ENCODE assay signal across 19 cellular contexts in the genomic region with DNA sequence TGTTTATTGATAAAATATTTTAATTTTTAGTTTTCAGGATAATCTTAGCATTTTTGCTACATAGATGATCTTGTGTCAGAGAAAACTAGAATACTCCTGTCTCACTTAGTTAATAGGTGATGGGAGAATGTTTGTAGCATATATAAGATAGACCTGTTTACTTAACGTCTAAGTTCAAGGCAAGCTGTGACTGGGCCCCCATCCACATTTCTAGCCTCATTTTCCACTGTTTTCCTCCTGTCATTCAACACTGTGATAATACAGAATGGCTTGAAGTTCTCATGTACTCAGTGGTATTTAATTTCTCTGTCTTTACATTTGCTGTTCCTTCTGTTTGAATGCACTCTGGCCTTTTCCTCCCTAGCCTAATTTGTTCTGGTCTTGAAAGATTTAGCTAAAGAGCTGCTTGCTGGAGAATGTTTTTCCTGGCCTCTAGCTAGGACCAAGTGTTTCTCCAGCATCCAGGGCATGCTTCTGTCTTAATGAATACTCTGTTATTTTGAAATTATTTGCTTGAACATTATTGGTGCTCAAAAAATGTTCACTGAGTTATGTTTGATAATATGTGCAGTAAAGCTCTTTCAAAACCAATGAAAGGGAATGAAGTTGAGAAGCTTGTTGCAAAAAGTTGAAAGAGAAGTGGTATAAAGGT. TPM values are rescaled to one million over a fixed set of nuclear protein-coding genes. Genes with fewer than 3 reads are reported as not detected.
DNase-seq lines count a peak whose midpoint lies in the region; ATAC-seq, FAIRE-seq and TF ChIP-seq lines count a peak whose summit lies in the region.
"Had no signal": no experiment of that assay in that cellular context is flagged by ENCODE, and none has a peak within 500 bp of the region (broad histone marks: within the 10 kb centered on the region; RNA-seq: fewer than 3 reads in every experiment).

No MANE protein-coding gene starts in this region.

- TF ChIP-seq CTCF in HepG2 (CRISPR knock-in tag; IDR thresholded peaks at IDR 0.05), result no peak
- TF ChIP-seq CTCF in right lobe of liver (IDR thresholded peaks at IDR 0.05), result no peak
- TF ChIP-seq CTCF in ascending aorta (IDR thresholded peaks at IDR 0.05), result no peak
- TF ChIP-seq CTCF in mesothelial cell of epicardium (IDR thresholded peaks at IDR 0.05; ENCODE audit: unreplicated experiment), result no peak

- H3K9me3 Mint-ChIP-seq in mesothelial cell of epicardium, result peaks cover 12% of the 10 kb centered on the region

- POLR2A ChIA-PET in HepG2 (lab: Yijun Ruan, JAX), result no interaction called here

- peak overlapping the region; percentile 52 for H3K27ac Mint-ChIP-seq in mesothelial cell of epicardium

- H3K27me3 Mint-ChIP-seq in mesothelial cell of epicardium (ENCODE audit: low read depth), result no peaks in the 10 kb centered on the region

- no peak for FAIRE-seq in HepG2 (lab: Jason Lieb, UNC)
- FAIRE-seq: HTR-8/SVneo had no signal

- ATAC-seq in HepG2 (peak; percentile 67), right lobe of liver (no peak)
- ATAC-seq: HCT116 had no signal

- H3K4me1 Mint-ChIP-seq in mesothelial cell of epicardium, result peaks cover 34% of the 10 kb centered on the region

- in situ Hi-C loops in HepG2 (cut with HindIII; ENCODE audit: extremely low pct_ligation_motif_present, low pct_unique_long_range_greater_than_20kb), result no loop called here

- TF ChIP-seq EP300 in HepG2 (IDR thresholded peaks at IDR 0.05; ENCODE audit: low read depth in 2 of 2, low read length in 2 of 2) (no peak), HepG2 (CRISPR knock-in tag; IDR thresholded peaks at IDR 0.05; ENCODE audit: borderline replicate concordance) (no peak)

- no peak for TF ChIP-seq RAD21 in HepG2 (CRISPR knock-in tag; IDR thresholded peaks at IDR 0.05)

- TF ChIP-seq POLR2A in HepG2 (IDR thresholded peaks at IDR 0.05; ENCODE audit: insufficient read depth in 1 of 2, low read depth in 2 of 2, low read length in 2 of 2) (no peak), right lobe of liver (IDR thresholded peaks at IDR 0.05) (no peak)

- H3K4me3 ChIP-seq in HepG2 (replicated peaks in 1 of 3; ENCODE audit: insufficient read depth in 1 of 3, low read depth in 2 of 3, low read length in 3 of 3) (no peak overlapping the region), right lobe of liver (no peak overlapping the region), ascending aorta (no peak overlapping the region), subcutaneous abdominal adipose tissue (ENCODE audit: low read depth in 1 of 5, low read length in 5 of 5) (peak overlapping the region in 1 of 5 donors; percentile 9)

- 0 out of 2 replicates have a peak, but pooled peaks cover 2% of the 10 kb centered on the region for H4K20me1 ChIP-seq in HepG2 (ENCODE audit: insufficient read depth, low read length)

- WGBS in HepG2 (ENCODE audit: low lambda C conversion rate), result 19% methylated on average over 1 of the region's 1 CpG
- 30% methylated on average over 1 of the region's 1 CpG for WGBS in right lobe of liver (ENCODE audit: insufficient coverage, low coverage, low lambda C conversion rate, missing lambda C conversion rate)

- peaks cover 25% of the 10 kb centered on the region for H3K36me3 Mint-ChIP-seq in mesothelial cell of epicardium

- CTCF ChIA-PET in HepG2 (lab: Yijun Ruan, JAX; ENCODE audit: low intra/inter-chr PET ratio, low total read pairs), result no interaction called here

- peaks cover 14% of the 10 kb centered on the region for H3K79me2 ChIP-seq in HepG2 (ENCODE audit: insufficient read depth, low read length)

- BruUV-seq in HepG2 (replicated peaks; lab: Mats Ljungman, UMichigan), result no TSS peak

- H3K36me3 ChIP-seq in HepG2 (replicated peaks in 1 of 2; ENCODE audit: control insufficient read depth in 1 of 2, insufficient read depth in 2 of 2, low read length in 2 of 2) (peaks cover 0 to 12% of the 10 kb centered on the region in 2 experiments; a peak in 1 of 5 replicates), right lobe of liver (no peaks in the 10 kb centered on the region), ascending aorta (no peaks in the 10 kb centered on the region), subcutaneous abdominal adipose tissue (ENCODE audit: control insufficient read depth in 5 of 5, insufficient read depth in 5 of 5, low read length in 5 of 5) (no peaks in the 10 kb centered on the region)

- H3K4me1 ChIP-seq in HepG2 (ENCODE audit: insufficient read depth, low read length) (peaks cover 28% of the 10 kb centered on the region), right lobe of liver (peaks cover 0 to 15% (median 4%) of the 10 kb centered on the region in 4 donors), ascending aorta (peaks cover 0 to 10% of the 10 kb centered on the region in 2 donors), subcutaneous abdominal adipose tissue (ENCODE audit: control insufficient read depth in 5 of 5, insufficient read depth in 5 of 5, low read length in 5 of 5) (peaks cover 0 to 31% (median 18%) of the 10 kb centered on the region in 5 donors)

- H3K4me3 Mint-ChIP-seq in mesothelial cell of epicardium, result no peak overlapping the region

- H3K27me3 ChIP-seq in HepG2 (ENCODE audit: control insufficient read depth in 1 of 2, insufficient read depth in 2 of 2, low read length in 2 of 2) (no peaks in the 10 kb centered on the region), right lobe of liver (no peaks in the 10 kb centered on the region), ascending aorta (no peaks in the 10 kb centered on the region), subcutaneous abdominal adipose tissue (ENCODE audit: control insufficient read depth in 5 of 5, insufficient read depth in 4 of 5, low read length in 5 of 5) (no peaks in the 10 kb centered on the region)

- intact Hi-C loops in HepG2 (cut with micrococcal nuclease; ENCODE audit: unreplicated experiment) (no loop called here), right lobe of liver (cut with DNase I) (no loop called here), ascending aorta (cut with DNase I) (no loop called here)

- H3K9me3 ChIP-seq in HepG2 (ENCODE audit: low read length), result no peaks in the 10 kb centered on the region
- H3K9me3 ChIP-seq in right lobe of liver, result no peaks in the 10 kb centered on the region
- no peaks in the 10 kb centered on the region for H3K9me3 ChIP-seq in ascending aorta
- no peaks in the 10 kb centered on the region for H3K9me3 ChIP-seq in subcutaneous abdominal adipose tissue (ENCODE audit: control insufficient read depth in 5 of 5, low read length in 5 of 5)

- peak overlapping the region; percentile 30 for H3K27ac ChIP-seq in HepG2 (ENCODE audit: extremely low read length, insufficient read depth, low read length)
- H3K27ac ChIP-seq in right lobe of liver, result no peak overlapping the region
- peak overlapping the region; percentile 10 to 47 for H3K27ac ChIP-seq in ascending aorta
- H3K27ac ChIP-seq in subcutaneous abdominal adipose tissue (ENCODE audit: low read depth, low read length), result peak overlapping the region; percentile 87

- DNase-seq in HepG2 (ENCODE audit: low spot score), result no peak
- no peak for DNase-seq in right lobe of liver
- no peak for DNase-seq in ascending aorta (ENCODE audit: low spot score in 2 of 2)
- no peak for DNase-seq in mesothelial cell of epicardium (ENCODE audit: low spot score in 2 of 2, unreplicated experiment in 2 of 2)
- no peak for DNase-seq in DMS 273 treated with DMSO at 0.1 percent for 48 hours (lab: John Stamatoyannopoulos, UW)
- no peak for DNase-seq in activated CD4-positive, alpha-beta T cell treated with anti-CD3 and anti-CD28 coated beads for 4 hours
- DNase-seq in stimulated activated CD4-positive, alpha-beta T cell treated with anti-CD3 and anti-CD28 coated beads, Interleukin-15, amount 100 ng/mL, for 24 hours, result no peak
- DNase-seq: C1 segment of cervical spinal cord, COR-L47, DMS53, KBM-7, NCI-H1092, NCI-H226, NCI-H526, OCI-M1, RPMI8226 had no signal

- H3K9ac ChIP-seq in HepG2 (ENCODE audit: insufficient read depth, low read depth, low read length) (no peak overlapping the region), subcutaneous abdominal adipose tissue (ENCODE audit: low read length in 5 of 5) (peak overlapping the region in 2 of 5 donors; percentile 48 to 68)

- H2AFZ ChIP-seq in HepG2 (ENCODE audit: low read length), result no peak overlapping the region

- H3K4me2 ChIP-seq in HepG2 (ENCODE audit: low read depth, low read length), result peak overlapping the region; percentile 35

TF ChIP-seq in HepG2, 621 proteins besides CTCF, POLR2A, EP300 and RAD21 (continues in another document):
- no peak for TF ChIP-seq PPARG (CRISPR knock-in tag; conservative IDR thresholded peaks at IDR 0.05)
- no peak for TF ChIP-seq ZNF644 (CRISPR knock-in tag; IDR thresholded peaks at IDR 0.05; ENCODE audit: low read depth)
- no peak for TF ChIP-seq MBD4 (IDR thresholded peaks at IDR 0.05; ENCODE audit: borderline replicate concordance, low read length)

RNA-seq across cellular contexts. Expression of gene USP25, which starts 37.3 kb away (rescaled TPM):
- 26.3 and 34.5 TPM in 2 replicates for total RNA-seq in HepG2 (2016; rRNA removed; fragmentation: Illumina TruSeq; extraction: Trizol)
- total RNA-seq in HepG2 (2016; cell fraction: cytosol; rRNA removed; fragmentation: Illumina TruSeq; extraction: Trizol; ENCODE audit: low read depth), result 13.2 and 14.9 TPM in 2 replicates
- 26.0 and 33.3 TPM in 2 replicates for total RNA-seq in HepG2 (2016; cell fraction: insoluble cytoplasmic fraction; rRNA removed; fragmentation: Illumina TruSeq; extraction: Trizol)
- 22.1 and 27.5 TPM in 2 replicates for total RNA-seq in HepG2 (2016; cell fraction: membrane; rRNA removed; fragmentation: Illumina TruSeq; extraction: Trizol)
- 43.3 and 47.3 TPM in 2 replicates for total RNA-seq in HepG2 (2016; cell fraction: nucleus; rRNA removed; fragmentation: Illumina TruSeq; extraction: Trizol)
- 9.5 and 12.4 TPM in 2 replicates for polyA plus RNA-seq in HepG2 (2011; rRNA removed)
- polyA plus RNA-seq in HepG2 (2011; cell fraction: cytosol; rRNA removed), result 4.4 and 7.8 TPM in 2 replicates
- 6.4 and 8.8 TPM in 2 replicates for polyA plus RNA-seq in HepG2 (2011; cell fraction: nucleus; rRNA removed)
- 18.5 and 21.8 TPM in 2 replicates for polyA plus RNA-seq in HepG2 (2012)
- polyA plus RNA-seq in HepG2 (2016; cell fraction: cytosol; fragmentation: Illumina TruSeq; extraction: Trizol; ENCODE audit: low read depth), result 2.3 and 2.6 TPM in 2 replicates
- 22.3 and 24.0 TPM in 2 replicates for polyA plus RNA-seq in HepG2 (2016; cell fraction: insoluble cytoplasmic fraction; fragmentation: Illumina TruSeq; extraction: Trizol; ENCODE audit: low read depth)
- 6.8 and 8.8 TPM in 2 replicates for polyA plus RNA-seq in HepG2 (2016; cell fraction: membrane; fragmentation: Illumina TruSeq; extraction: Trizol; ENCODE audit: low read depth)
- polyA plus RNA-seq in HepG2 (2016; cell fraction: nucleus; fragmentation: Illumina TruSeq; extraction: Trizol; ENCODE audit: insufficient read depth, low read depth), result 15.4 and 17.1 TPM in 2 replicates
- polyA minus RNA-seq in HepG2 (2011; rRNA and poly(A)+ RNA removed; ENCODE audit: low replicate concordance), result 17.2 and 27.7 TPM in 2 replicates
- 15.7 and 25.4 TPM in 2 replicates for polyA minus RNA-seq in HepG2 (2011; cell fraction: cytosol; rRNA and poly(A)+ RNA removed)
- 121 and 136 TPM in 2 replicates for polyA minus RNA-seq in HepG2 (2011; cell fraction: nucleus; rRNA and poly(A)+ RNA removed)
- 10 to 100 TPM; 14.7 to 22.7 (median 18.7) TPM for total RNA-seq in right lobe of liver
- total RNA-seq in ascending aorta, result 29.2 TPM
- total RNA-seq in mesothelial cell of epicardium, result 82.8 to 89.2 TPM (median 88.1 TPM) in 3 replicates

Comparison
In these comparisons a context has a peak if more than half of its experiments do, and no peak if none do; other contexts are left out.
1. H3K27ac ChIP-seq: peak in HepG2 (single experiment), ascending aorta (2 of 2) and subcutaneous abdominal adipose tissue (single experiment); none in right lobe of liver (0 of 3).